Comparison of ENCODE assay signal across 15 cellular contexts in genomic region chr4:122746485-122746965, GRCh38. TPM values are rescaled to one million over a fixed set of nuclear protein-coding genes. Genes with fewer than 3 reads are reported as not detected.
A peak's percentile ranks its signal among the peaks of the same experiment; 100 is the strongest.
DNase-seq lines count a peak whose midpoint lies in the region; ATAC-seq and TF ChIP-seq lines count a peak whose summit lies in the region.
"Had no signal": no experiment of that assay in that cellular context is flagged by ENCODE, and none has a peak within 500 bp of the region (broad histone marks: within the 10 kb centered on the region; RNA-seq: fewer than 3 reads in every experiment).

No MANE protein-coding gene starts in this region.

- WGBS in GM23248 (ENCODE audit: low coverage in 1 of 2, low lambda C conversion rate in 2 of 2, missing lambda C conversion rate in 2 of 2), 2 experiments = 92 to 97% methylated on average over 2 of the region's 2 CpGs
- 100% methylated on average over 2 of the region's 2 CpGs for WGBS in mammary epithelial cell (ENCODE audit: low coverage, missing lambda C conversion rate)
- 84 to 88% methylated on average over 2 of the region's 2 CpGs for WGBS in lower leg skin, 2 donors

- no peak for ATAC-seq in GM18870 (IDR thresholded peaks at IDR 0.05; ENCODE audit: unreplicated experiment)
- ATAC-seq in GM18517 (IDR thresholded peaks at IDR 0.05; ENCODE audit: unreplicated experiment) = no peak
- no peak for ATAC-seq in omental fat pad (ENCODE audit: low FRiP score)

- TF ChIP-seq CTCF in mammary epithelial cell (conservative IDR thresholded peaks at IDR 0.05 in 1 of 2, IDR thresholded peaks at IDR 0.05 in 1 of 2; ENCODE audit: extremely low read depth in 1 of 2, insufficient read depth in 1 of 2, low read depth in 1 of 2, low read length in 2 of 2) = no peak
- no peak for TF ChIP-seq CTCF in lower leg skin (IDR thresholded peaks at IDR 0.05)
- TF ChIP-seq CTCF in omental fat pad (IDR thresholded peaks at IDR 0.05) = no peak

- no peaks in the 10 kb centered on the region for H3K9me2 ChIP-seq in GM23248 (ENCODE audit: insufficient read depth)

- peak; percentile 52 for DNase-seq in GM23248
- DNase-seq in mammary epithelial cell = peak; percentile 20
- no peak for DNase-seq in lower leg skin (ENCODE audit: low spot score in 2 of 2)
- no peak for DNase-seq in omental fat pad (ENCODE audit: low spot score)
- DNase-seq: activated naive CD4-positive, alpha-beta T cell treated with anti-CD3 and anti-CD28 coated beads, Interleukin-2, amount 50 U/mL, for 16 hours; effector CD4-positive, alpha-beta T cell; Karpas-422; NCI-H1930; NCI-H526 treated with DMSO at 0.1 percent for 48 hours; retina had no signal

- no peak overlapping the region for H3K4me3 ChIP-seq in BLaER1 treated with 17β-estradiol and CSF1 and Interleukin-3, amounts not matched to agents 10 nM and 100 nM
- H3K4me3 ChIP-seq in GM23248 = no peak overlapping the region
- H3K4me3 ChIP-seq in mammary epithelial cell (replicated peaks in 1 of 3; ENCODE audit: insufficient read depth in 1 of 3, low read depth in 2 of 3, low read length in 3 of 3) = no peak overlapping the region
- no peak overlapping the region for H3K4me3 ChIP-seq in lower leg skin (ENCODE audit: low read depth, poor library complexity, severe bottlenecking)
- H3K4me3 ChIP-seq: BLaER1 had no signal

- in situ Hi-C loops in GM23248 (cut with MboI) = no loop called here
- in situ Hi-C loops in mammary epithelial cell (cut with MboI; ENCODE audit: low sequenced_read_pairs in 2 of 2) = no loop called here

- H3K9ac ChIP-seq in BLaER1 treated with 17β-estradiol and CSF1 and Interleukin-3, amounts not matched to agents 10 nM and 100 nM = peak overlapping the region in 2 of 11 experiments; percentile 50 to 59; a peak in 3 of 22 replicates
- H3K9ac ChIP-seq in GM23248 (no peak overlapping the region), mammary epithelial cell (ENCODE audit: insufficient read depth, low read length) (no peak overlapping the region)
- H3K9ac ChIP-seq: BLaER1 had no signal

- 0 out of 2 replicates have a peak overlapping the region, but pooled peaks have one; percentile 6 for H2AFZ ChIP-seq in GM23248
- no peak overlapping the region for H2AFZ ChIP-seq in mammary epithelial cell (ENCODE audit: low read depth, low read length)

- H3K27ac ChIP-seq in BLaER1 treated with 17β-estradiol and CSF1 and Interleukin-3, amounts not matched to agents 10 nM and 100 nM = peak overlapping the region in 7 of 11 experiments; percentile 26 to 81 (median 62); a peak in 12 of 22 replicates
- H3K27ac ChIP-seq in GM23248 (peak overlapping the region; percentile 40), mammary epithelial cell (ENCODE audit: insufficient read depth, low read depth, low read length) (no peak overlapping the region)
- H3K27ac ChIP-seq: BLaER1 had no signal

- peaks cover 0 to 18% (median 0%) of the 10 kb centered on the region in 11 experiments; a peak in 6 of 22 replicates for H3K36me3 ChIP-seq in BLaER1 treated with 17β-estradiol and CSF1 and Interleukin-3, amounts not matched to agents 10 nM and 100 nM
- peaks cover 3% of the 10 kb centered on the region; the same call in 1 of the 2 replicates for H3K36me3 ChIP-seq in GM23248 (ENCODE audit: low read depth)
- H3K36me3 ChIP-seq in mammary epithelial cell (ENCODE audit: insufficient read depth, low read length) = peaks cover 3% of the 10 kb centered on the region
- H3K36me3 ChIP-seq: BLaER1 had no signal

- no peak for TF ChIP-seq POLR2A in lower leg skin (IDR thresholded peaks at IDR 0.05)

- no peaks in the 10 kb centered on the region for H3K27me3 ChIP-seq in BLaER1 treated with 17β-estradiol and CSF1 and Interleukin-3, amounts not matched to agents 10 nM and 100 nM
- H3K27me3 ChIP-seq in GM23248 (replicated peaks; ENCODE audit: insufficient read depth) = no peaks in the 10 kb centered on the region
- H3K27me3 ChIP-seq in mammary epithelial cell (ENCODE audit: insufficient read depth, low read length) = no peaks in the 10 kb centered on the region
- H3K27me3 ChIP-seq: BLaER1 had no signal

- H3K4me1 ChIP-seq in BLaER1 treated with 17β-estradiol and CSF1 and Interleukin-3, amounts not matched to agents 10 nM and 100 nM = peaks cover 0 to 60% (median 19%) of the 10 kb centered on the region in 10 experiments; a peak in 13 of 20 replicates
- H3K4me1 ChIP-seq in GM23248 (ENCODE audit: insufficient read depth) (peaks cover 34% of the 10 kb centered on the region), mammary epithelial cell (ENCODE audit: insufficient read depth, low read length) (peaks cover 7% of the 10 kb centered on the region)
- H3K4me1 ChIP-seq: BLaER1 had no signal

- H3F3A ChIP-seq in GM23248 (ENCODE audit: insufficient read depth) = peaks cover 36% of the 10 kb centered on the region

- no TSS peak for BruUV-seq in mammary epithelial cell (replicated peaks; lab: Mats Ljungman, UMichigan)

- peaks cover 0 to 5% (median 0%) of the 10 kb centered on the region in 11 experiments; a peak in 1 of 22 replicates for H3K9me3 ChIP-seq in BLaER1 treated with 17β-estradiol and CSF1 and Interleukin-3, amounts not matched to agents 10 nM and 100 nM (replicated peaks in 1 of 11)
- H3K9me3 ChIP-seq in GM23248 (ENCODE audit: low read depth) = no peaks in the 10 kb centered on the region
- no peaks in the 10 kb centered on the region for H3K9me3 ChIP-seq in mammary epithelial cell (replicated peaks; ENCODE audit: insufficient read depth, low read length)
- H3K9me3 ChIP-seq: BLaER1 had no signal

- CTCF ChIA-PET in mammary epithelial cell (lab: Charles Lee; ENCODE audit: low non-redundant PET) = no interaction called here

- intact Hi-C loops in mammary epithelial cell (cut with micrococcal nuclease) = no loop called here
- intact Hi-C loops in lower leg skin (cut with DNase I; ENCODE audit: low total_unique reads) = no loop called here

- dilution Hi-C loops in mammary epithelial cell (cut with HindIII; ENCODE audit: low sequenced_read_pairs) = no loop called here

- H3K79me2 ChIP-seq in GM23248 (ENCODE audit: insufficient read depth) = 0 out of 2 replicates have a peak, but pooled peaks cover 3% of the 10 kb centered on the region
- no peaks in the 10 kb centered on the region for H3K79me2 ChIP-seq in mammary epithelial cell (ENCODE audit: insufficient read depth, low read length)

- no peaks in the 10 kb centered on the region for H4K20me1 ChIP-seq in BLaER1 treated with 17β-estradiol and CSF1 and Interleukin-3, amounts not matched to agents 10 nM and 100 nM
- H4K20me1 ChIP-seq in GM23248 (ENCODE audit: insufficient read depth) (no peaks in the 10 kb centered on the region), mammary epithelial cell (ENCODE audit: insufficient read depth, low read length) (no peaks in the 10 kb centered on the region)
- H4K20me1 ChIP-seq: BLaER1 had no signal

- peak overlapping the region in 6 of 11 experiments; percentile 17 to 72 (median 60); a peak in 12 of 22 replicates for H3K4me2 ChIP-seq in BLaER1 treated with 17β-estradiol and CSF1 and Interleukin-3, amounts not matched to agents 10 nM and 100 nM
- H3K4me2 ChIP-seq in GM23248 (ENCODE audit: unreplicated experiment) (no peak overlapping the region), mammary epithelial cell (ENCODE audit: insufficient read depth, low read depth, low read length) (no peak overlapping the region)
- H3K4me2 ChIP-seq: BLaER1 had no signal

TF ChIP-seq in PFSK-1, 5 proteins besides CTCF, POLR2A, EP300 and RAD21:
- TF ChIP-seq REST (IDR thresholded peaks at IDR 0.05; ENCODE audit: insufficient read depth in 1 of 2, low read depth in 2 of 2, low read length in 2 of 2) (no peak), FOXP2 (optimal IDR thresholded peaks at IDR 0.05; ENCODE audit: borderline replicate concordance, extremely low read depth, extremely low read length, insufficient read depth) (no peak), POLR2AphosphoS5 (IDR thresholded peaks at IDR 0.05; ENCODE audit: low read depth, low read length) (no peak), TAF1 (IDR thresholded peaks at IDR 0.05; ENCODE audit: borderline replicate concordance, insufficient read depth, low read length) (0 out of 2 replicates have a peak, but pooled peaks have one; percentile 35)
TF ChIP-seq in PFSK-1: peak in this region for 1.

RNA-seq across cellular contexts. Expression of gene BBS12, which starts 14.0 kb away (rescaled TPM):
- 3.5 and 7.1 TPM in 2 replicates for total RNA-seq in GM23248 (2014; rRNA removed; shearing (Covaris generic))
- polyA plus RNA-seq in GM23248 (2016; fragmentation: Nextera tagmentation; extraction: Ambion mirVana) = 5.0 and 5.2 TPM in 2 replicates
- polyA plus RNA-seq in PFSK-1 (2012; ENCODE audit: insufficient read length, low read depth) = 0.28 TPM
- total RNA-seq in mammary epithelial cell = 10 to 100 TPM in 1 of 2 donors, 1 to 10 TPM in 1; 4.3 to 13.0 TPM
- polyA plus RNA-seq in mammary epithelial cell = 2.6 TPM
- 1.0 TPM for polyA minus RNA-seq in mammary epithelial cell
- 1 to 10 TPM in 3 of 4 donors, under 1 TPM in 1; 0.72 to 3.8 (median 3.1) TPM for total RNA-seq in lower leg skin
- total RNA-seq in omental fat pad = 1 to 10 TPM; 3.2 to 5.7 (median 3.7) TPM

Comparison
In these comparisons a context has a peak if more than half of its experiments do, and no peak if none do; other contexts are left out.
1. H3K4me2 ChIP-seq: peak in BLaER1 treated with 17β-estradiol and CSF1 and Interleukin-3, amounts not matched to agents 10 nM and 100 nM (6 of 11); none in GM23248 (single experiment) and mammary epithelial cell (single experiment).
2. DNase-seq: peak in GM23248 (single experiment) and mammary epithelial cell (single experiment); none in lower leg skin (0 of 2) and omental fat pad (single experiment).